8 cellular contexts compared by ENCODE assay signal in the genomic region with DNA sequence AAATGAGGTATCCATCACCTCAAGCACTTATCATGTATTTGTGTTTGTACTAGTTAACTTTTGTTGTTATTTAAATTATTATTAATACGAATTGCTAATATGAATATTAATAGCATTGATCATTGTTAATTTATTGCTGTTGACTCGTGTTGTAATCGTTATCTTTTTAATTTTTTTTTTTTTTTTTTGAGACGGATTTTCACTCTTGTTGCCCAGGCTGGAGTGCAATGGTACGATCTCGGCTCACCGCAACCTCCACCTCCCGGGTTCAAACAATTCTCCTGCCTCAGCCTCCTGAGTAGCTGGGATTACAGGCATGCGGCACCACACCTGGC. TPM values are rescaled to one million over a fixed set of nuclear protein-coding genes. Genes with fewer than 3 reads are reported as not detected.
A peak's percentile ranks its signal among the peaks of the same experiment; 100 is the strongest.
DNase-seq lines count a peak whose midpoint lies in the region; ATAC-seq and TF ChIP-seq lines count a peak whose summit lies in the region.
"Not testable (repeated sequence)": the region's sequence is repeated elsewhere in the genome, so short reads cannot be mapped to it uniquely, and the experiment has no call there.

No MANE protein-coding gene starts in this region.

- H3K4me3 ChIP-seq in Peyer's patch; thyroid gland (replicated peaks in 1 of 3): not testable (repeated sequence)
- H3K4me3 ChIP-seq in heart right ventricle, result peak overlapping the region in 4 of 10 donors; percentile 22 to 37 (median 30)
- peak overlapping the region in 1 of 8 donors; percentile 61 for H3K4me3 ChIP-seq in spleen

- not testable (repeated sequence) for TF ChIP-seq CTCF in CD14-positive monocyte (IDR thresholded peaks at IDR 0.05); Peyer's patch (IDR thresholded peaks at IDR 0.05); heart right ventricle (IDR thresholded peaks at IDR 0.05); neural crest cell (conservative IDR thresholded peaks at IDR 0.05); spleen (IDR thresholded peaks at IDR 0.05 in 8 of 11, conservative IDR thresholded peaks at IDR 0.05 in 3 of 11); thyroid gland (IDR thresholded peaks at IDR 0.05)

- peak overlapping the region; percentile 72 to 93 (median 74) for H3K27ac ChIP-seq in Peyer's patch
- H3K27ac ChIP-seq in heart right ventricle, result peak overlapping the region; percentile 75 to 100 (median 98)
- peak overlapping the region; percentile 68 to 99 (median 98) for H3K27ac ChIP-seq in spleen
- H3K27ac ChIP-seq in thyroid gland, result peak overlapping the region; percentile 59 to 77 (median 59)

- not testable (repeated sequence) for H3K36me3 ChIP-seq in Peyer's patch, heart right ventricle, spleen, thyroid gland

- H3K36me3 Mint-ChIP-seq in CD14-positive monocyte; activated T-helper 1 cell treated with anti-CD3 and anti-CD28 coated beads, Interleukin-12 subunit alpha, Interleukin-12 subunit beta, Interleukin-2, Interleukin-4 antibody, amounts not matched to agents 30 ng/mL and 10 ng/mL and 1 ng/mL, durations not matched to agents 14 hours and 24 hours and 36 hours (ENCODE audit: low read depth); neural crest cell (ENCODE audit: low read depth): not testable (repeated sequence)
- peaks cover 12% of the 10 kb centered on the region for H3K36me3 Mint-ChIP-seq in central memory CD8-positive, alpha-beta T cell (ENCODE audit: insufficient read depth)

- TF ChIP-seq POLR2A in Peyer's patch (IDR thresholded peaks at IDR 0.05); spleen (IDR thresholded peaks at IDR 0.05); thyroid gland (IDR thresholded peaks at IDR 0.05): not testable (repeated sequence)

- H3K27me3 Mint-ChIP-seq in CD14-positive monocyte (ENCODE audit: low read depth in 3 of 3) (peaks cover 0 to 11% (median 0%) of the 10 kb centered on the region in 3 donors), neural crest cell (ENCODE audit: low read depth) (peaks cover 13% of the 10 kb centered on the region)
- H3K27me3 Mint-ChIP-seq in activated T-helper 1 cell treated with anti-CD3 and anti-CD28 coated beads, Interleukin-12 subunit alpha, Interleukin-12 subunit beta, Interleukin-2, Interleukin-4 antibody, amounts not matched to agents 30 ng/mL and 10 ng/mL and 1 ng/mL, durations not matched to agents 14 hours and 24 hours and 36 hours (ENCODE audit: insufficient read depth), result peaks cover 11% of the 10 kb centered on the region
- H3K27me3 Mint-ChIP-seq in central memory CD8-positive, alpha-beta T cell, result not testable (repeated sequence)

- not testable (repeated sequence) for ATAC-seq in central memory CD8-positive, alpha-beta T cell (replicated peaks; ENCODE audit: extremely low read depth, poor library complexity, severe bottlenecking); heart right ventricle

- H3K27me3 ChIP-seq in Peyer's patch; heart right ventricle; spleen (replicated peaks in 1 of 7); thyroid gland: not testable (repeated sequence)

- WGBS in heart right ventricle, 2 donors, result 78 to 91% methylated on average over 9 of the region's 9 CpGs
- 70 to 81% (median 75%) methylated on average over 9 of the region's 9 CpGs for WGBS in spleen, 5 donors
- WGBS in thyroid gland, 2 donors, result 82 to 84% methylated on average over 9 of the region's 9 CpGs

- not testable (repeated sequence) for H3K9me3 Mint-ChIP-seq in CD14-positive monocyte; activated T-helper 1 cell treated with anti-CD3 and anti-CD28 coated beads, Interleukin-12 subunit alpha, Interleukin-12 subunit beta, Interleukin-2, Interleukin-4 antibody, amounts not matched to agents 30 ng/mL and 10 ng/mL and 1 ng/mL, durations not matched to agents 14 hours and 24 hours and 36 hours; central memory CD8-positive, alpha-beta T cell; neural crest cell

- H3K4me1 ChIP-seq in Peyer's patch (peaks cover 0 to 41% (median 19%) of the 10 kb centered on the region in 4 donors), heart right ventricle (peaks cover 6 to 66% (median 40%) of the 10 kb centered on the region in 9 donors), spleen (peaks cover 48 to 83% (median 65%) of the 10 kb centered on the region in 6 donors), thyroid gland (peaks cover 22 to 30% of the 10 kb centered on the region in 2 donors)

- not testable (repeated sequence) for DNase-seq in CD14-positive monocyte (ENCODE audit: low spot score); Peyer's patch; activated T-helper 1 cell treated with anti-CD3 and anti-CD28 coated beads, Interleukin-12 subunit alpha, Interleukin-12 subunit beta, Interleukin-2, Interleukin-4 antibody, amounts not matched to agents 30 ng/mL and 10 ng/mL and 1 ng/mL, durations not matched to agents 14 hours and 24 hours and 36 hours (ENCODE audit: low spot score); central memory CD8-positive, alpha-beta T cell (ENCODE audit: low spot score in 2 of 2); heart right ventricle; neural crest cell (ENCODE audit: low read depth, low spot score); spleen; thyroid gland

- intact Hi-C loops in CD14-positive monocyte (cut with micrococcal nuclease), result loop anchor here in 1 of 2 donors (10.0 kb wide), 1 partner anchor 88 kb away; no protein-coding TSS in a partner anchor
- intact Hi-C loops in activated T-helper 1 cell treated with anti-CD3 and anti-CD28 coated beads, Interleukin-12 subunit alpha, Interleukin-12 subunit beta, Interleukin-2, Interleukin-4 antibody, amounts not matched to agents 30 ng/mL and 10 ng/mL and 1 ng/mL, durations not matched to agents 14 hours and 24 hours and 36 hours (cut with micrococcal nuclease), result loop anchor here (2.0 to 10.0 kb wide), 3 partner anchors 610 to 982 kb away; a partner anchor contains a TSS
- intact Hi-C loops in heart right ventricle (cut with DNase I); spleen (cut with DNase I; ENCODE audit: low total_unique reads); thyroid gland (cut with DNase I): not testable (repeated sequence)

- H3K4me3 Mint-ChIP-seq in CD14-positive monocyte (peak overlapping the region; percentile 70 to 91), neural crest cell (peak overlapping the region; percentile 82)
- peak overlapping the region; percentile 93 for H3K4me3 Mint-ChIP-seq in activated T-helper 1 cell treated with anti-CD3 and anti-CD28 coated beads, Interleukin-12 subunit alpha, Interleukin-12 subunit beta, Interleukin-2, Interleukin-4 antibody, amounts not matched to agents 30 ng/mL and 10 ng/mL and 1 ng/mL, durations not matched to agents 14 hours and 24 hours and 36 hours
- H3K4me3 Mint-ChIP-seq in central memory CD8-positive, alpha-beta T cell, result peak overlapping the region; percentile 76

- H3K4me1 Mint-ChIP-seq in CD14-positive monocyte (peaks cover 57% of the 10 kb centered on the region), neural crest cell (peaks cover 26% of the 10 kb centered on the region)
- H3K4me1 Mint-ChIP-seq in activated T-helper 1 cell treated with anti-CD3 and anti-CD28 coated beads, Interleukin-12 subunit alpha, Interleukin-12 subunit beta, Interleukin-2, Interleukin-4 antibody, amounts not matched to agents 30 ng/mL and 10 ng/mL and 1 ng/mL, durations not matched to agents 14 hours and 24 hours and 36 hours (ENCODE audit: low read depth), result peaks cover 47% of the 10 kb centered on the region
- peaks cover 39% of the 10 kb centered on the region for H3K4me1 Mint-ChIP-seq in central memory CD8-positive, alpha-beta T cell

- H3K9me3 ChIP-seq in Peyer's patch, heart right ventricle, spleen, thyroid gland: not testable (repeated sequence)

- H3K27ac Mint-ChIP-seq in CD14-positive monocyte, result peak overlapping the region; percentile 91 to 100 (median 97)
- H3K27ac Mint-ChIP-seq in activated T-helper 1 cell treated with anti-CD3 and anti-CD28 coated beads, Interleukin-12 subunit alpha, Interleukin-12 subunit beta, Interleukin-2, Interleukin-4 antibody, amounts not matched to agents 30 ng/mL and 10 ng/mL and 1 ng/mL, durations not matched to agents 14 hours and 24 hours and 36 hours; neural crest cell (ENCODE audit: unreplicated experiment): not testable (repeated sequence)
- H3K27ac Mint-ChIP-seq in central memory CD8-positive, alpha-beta T cell (ENCODE audit: low read depth), result peak overlapping the region; percentile 93

RNA-seq across cellular contexts. Expression of a gene that starts 3.3 kb away (rescaled TPM):
- polyA plus RNA-seq in CD14-positive monocyte (10 to 100 TPM; 15.2 to 33.5 TPM), heart right ventricle (10 to 100 TPM in 1 of 2 donors, 1 to 10 TPM in 1; 9.9 to 11.5 TPM), spleen (10 to 100 TPM; 11.5 to 25.5 (median 12.0) TPM)
- total RNA-seq in Peyer's patch (10 to 100 TPM in 2 of 4 donors, 1 to 10 TPM in 2; 4.4 to 37.1 (median 8.4) TPM), heart right ventricle (10 to 100 TPM; 29.8 to 61.4 (median 39.0) TPM), neural crest cell (11.3 and 11.8 TPM in 2 replicates), spleen (100 to 1,000 TPM in 1 of 7 donors, 10 to 100 TPM in 6; 72.6 to 105 (median 88.3) TPM), thyroid gland (10 to 100 TPM; 14.1 to 36.5 (median 25.6) TPM)
- 42.0 and 42.3 TPM in 2 replicates for total RNA-seq in activated T-helper 1 cell treated with anti-CD3 and anti-CD28 coated beads, Interleukin-12 subunit alpha, Interleukin-12 subunit beta, Interleukin-2, Interleukin-4 antibody, amounts not matched to agents 30 ng/mL and 10 ng/mL and 1 ng/mL, durations not matched to agents 14 hours and 24 hours and 36 hours

RNA-seq across cellular contexts. Expression of a gene that starts 33.6 kb away (rescaled TPM):
- polyA plus RNA-seq in CD14-positive monocyte, result 1 to 10 TPM; 3.4 to 4.9 TPM
- total RNA-seq in Peyer's patch, result 10 to 100 TPM; 43.2 to 64.6 (median 51.0) TPM
- total RNA-seq in activated T-helper 1 cell treated with anti-CD3 and anti-CD28 coated beads, Interleukin-12 subunit alpha, Interleukin-12 subunit beta, Interleukin-2, Interleukin-4 antibody, amounts not matched to agents 30 ng/mL and 10 ng/mL and 1 ng/mL, durations not matched to agents 14 hours and 24 hours and 36 hours, result 2.7 and 4.2 TPM in 2 replicates
- total RNA-seq in heart right ventricle, result 10 to 100 TPM; 11.9 to 41.6 (median 18.6) TPM
- polyA plus RNA-seq in heart right ventricle, result 10 to 100 TPM; 16.9 to 24.1 TPM
- total RNA-seq in neural crest cell, result 34.2 and 34.8 TPM in 2 replicates
- 10 to 100 TPM; 16.5 to 39.7 (median 26.4) TPM for total RNA-seq in spleen
- polyA plus RNA-seq in spleen, result 10 to 100 TPM in 1 of 3 donors, 1 to 10 TPM in 2; 4.9 to 17.2 (median 7.7) TPM
- total RNA-seq in thyroid gland, result 10 to 100 TPM in 2 of 4 donors, 1 to 10 TPM in 2; 8.1 to 23.5 (median 15.3) TPM
